8 cellular contexts compared by ENCODE assay signal in the genomic region with DNA sequence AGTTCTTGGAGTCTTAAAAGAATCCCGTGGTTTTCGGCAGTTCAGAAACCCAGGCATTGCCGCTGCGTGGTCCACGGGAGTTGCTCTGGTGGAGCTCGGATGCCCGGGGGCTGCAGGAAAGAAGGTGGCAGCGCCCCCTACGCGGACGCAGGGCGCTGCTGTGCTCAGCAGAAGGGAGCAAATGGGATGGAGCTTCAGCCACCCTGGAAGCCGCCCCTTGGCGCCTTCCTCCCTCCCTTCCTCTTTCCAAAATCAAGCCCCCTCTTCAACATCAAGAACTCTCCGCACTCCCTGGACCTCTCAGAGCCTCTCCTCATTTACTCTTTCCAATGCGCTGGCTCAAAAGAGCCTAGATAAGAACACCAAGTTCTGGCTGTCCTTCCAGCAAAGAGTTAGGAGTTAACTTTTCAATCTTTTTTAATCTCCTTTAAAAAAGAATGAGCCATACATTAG. TPM values are rescaled to one million over a fixed set of nuclear protein-coding genes. Genes with fewer than 3 reads are reported as not detected.
A peak's percentile ranks its signal among the peaks of the same experiment; 100 is the strongest.
DNase-seq lines count a peak whose midpoint lies in the region; ATAC-seq, FAIRE-seq and TF ChIP-seq lines count a peak whose summit lies in the region.

No MANE protein-coding gene starts in this region.

- H3K4me1 ChIP-seq in A549 (peaks cover 9% of the 10 kb centered on the region; the same call in 1 of the 3 replicates), HUES48 (ENCODE audit: control insufficient read depth, insufficient read depth, low read length) (peaks cover 8% of the 10 kb centered on the region; the same call in 1 of the 2 replicates), keratinocyte (ENCODE audit: control insufficient read depth, extremely low read depth, insufficient read depth, low read length) (peaks cover 2% of the 10 kb centered on the region)

- H3K27ac ChIP-seq in A549 (peak overlapping the region in 1 of 2 experiments; percentile 86; a peak in 2 of 6 replicates), HUES48 (ENCODE audit: low read depth, low read length) (no peak overlapping the region), keratinocyte (ENCODE audit: control insufficient read depth, insufficient read depth, low read length) (no peak overlapping the region)

- ATAC-seq in A549 = peak; percentile 76 to 91
- no peak for ATAC-seq in activated naive CD8-positive, alpha-beta T cell treated with anti-CD3 and anti-CD28 coated beads, Interleukin-2, amount 10 ng/mL, durations not matched to agents 7 days and 5 days (ENCODE audit: low read depth)
- peak; percentile 50 for ATAC-seq in stimulated activated naive CD8-positive, alpha-beta T cell treated with anti-CD3 and anti-CD28 coated beads, Interleukin-15, Interleukin-2, amounts not matched to agents 100 U/mL and 50 U/mL, for 24 hours
- ATAC-seq in GM21528 (IDR thresholded peaks at IDR 0.05; ENCODE audit: low FRiP score, unreplicated experiment) = no peak

- H4K20me1 ChIP-seq in keratinocyte (ENCODE audit: control insufficient read depth, extremely low read depth, insufficient read depth, low read length) = no peaks in the 10 kb centered on the region

- no peaks in the 10 kb centered on the region for H3K79me2 ChIP-seq in keratinocyte (ENCODE audit: control insufficient read depth, insufficient read depth, low read length)

- CTCF ChIA-PET in A549 (lab: Yijun Ruan, JAX) = interaction anchor here (0.6 to 2.7 kb wide), 19 partner anchors 8 to 476 kb away, joined by 3 to 32 read pairs (median 6); no protein-coding TSS in a partner anchor
- CTCF ChIA-PET in activated naive CD4-positive, alpha-beta T cell treated with anti-CD3 and anti-CD28 coated beads, Interleukin-2, amount 10 ng/mL, durations not matched to agents 7 days and 5 days (lab: Charles Lee) = no interaction called here

- H3K4me1 Mint-ChIP-seq in activated naive CD8-positive, alpha-beta T cell treated with anti-CD3 and anti-CD28 coated beads, Interleukin-2, amount 10 ng/mL, durations not matched to agents 7 days and 5 days = peaks cover 3% of the 10 kb centered on the region
- H3K4me1 Mint-ChIP-seq in activated naive CD4-positive, alpha-beta T cell treated with anti-CD3 and anti-CD28 coated beads, Interleukin-2, amount 10 ng/mL, durations not matched to agents 7 days and 5 days = peaks cover 5% of the 10 kb centered on the region

- H3K36me3 Mint-ChIP-seq in activated naive CD8-positive, alpha-beta T cell treated with anti-CD3 and anti-CD28 coated beads, Interleukin-2, amount 10 ng/mL, durations not matched to agents 7 days and 5 days = no peaks in the 10 kb centered on the region
- no peaks in the 10 kb centered on the region for H3K36me3 Mint-ChIP-seq in activated naive CD4-positive, alpha-beta T cell treated with anti-CD3 and anti-CD28 coated beads, Interleukin-2, amount 10 ng/mL, durations not matched to agents 7 days and 5 days

- TF ChIP-seq CTCF in A549 (IDR thresholded peaks at IDR 0.05) (peak; percentile 69), keratinocyte (optimal IDR thresholded peaks at IDR 0.05 in 1 of 3, IDR thresholded peaks at IDR 0.05 in 1 of 3, conservative IDR thresholded peaks at IDR 0.05 in 1 of 3; ENCODE audit: extremely low read depth in 1 of 3, insufficient read depth in 2 of 3, low read length in 3 of 3) (peak; percentile 25 to 67 (median 46))

- H3K4me3 ChIP-seq in A549 (peak overlapping the region; percentile 85), HUES48 (ENCODE audit: low read depth, low read length) (peak overlapping the region; percentile 69), keratinocyte (ENCODE audit: control insufficient read depth in 2 of 3, extremely low read depth in 1 of 3, insufficient read depth in 2 of 3, low read depth in 1 of 3, low read length in 3 of 3) (peak overlapping the region in 2 of 3 experiments; percentile 63 to 72)

- H3K9me3 Mint-ChIP-seq in activated naive CD8-positive, alpha-beta T cell treated with anti-CD3 and anti-CD28 coated beads, Interleukin-2, amount 10 ng/mL, durations not matched to agents 7 days and 5 days = no peaks in the 10 kb centered on the region
- H3K9me3 Mint-ChIP-seq in activated naive CD4-positive, alpha-beta T cell treated with anti-CD3 and anti-CD28 coated beads, Interleukin-2, amount 10 ng/mL, durations not matched to agents 7 days and 5 days = no peaks in the 10 kb centered on the region

- H3K27ac Mint-ChIP-seq in activated naive CD8-positive, alpha-beta T cell treated with anti-CD3 and anti-CD28 coated beads, Interleukin-2, amount 10 ng/mL, durations not matched to agents 7 days and 5 days = no peak overlapping the region
- H3K27ac Mint-ChIP-seq in activated naive CD4-positive, alpha-beta T cell treated with anti-CD3 and anti-CD28 coated beads, Interleukin-2, amount 10 ng/mL, durations not matched to agents 7 days and 5 days = no peak overlapping the region

- no peak for TF ChIP-seq EP300 in A549 (IDR thresholded peaks at IDR 0.05)

- dilution Hi-C loops in keratinocyte (cut with MboI; ENCODE audit: extremely low pct_ligation_motif_present, low sequenced_read_pairs) = no loop called here

- peak overlapping the region; percentile 50 for H3K4me3 Mint-ChIP-seq in activated naive CD8-positive, alpha-beta T cell treated with anti-CD3 and anti-CD28 coated beads, Interleukin-2, amount 10 ng/mL, durations not matched to agents 7 days and 5 days
- no peak overlapping the region for H3K4me3 Mint-ChIP-seq in activated naive CD4-positive, alpha-beta T cell treated with anti-CD3 and anti-CD28 coated beads, Interleukin-2, amount 10 ng/mL, durations not matched to agents 7 days and 5 days

- TF ChIP-seq POLR2A in A549 (IDR thresholded peaks at IDR 0.05; ENCODE audit: low read length) = no peak

- FAIRE-seq in A549 (lab: Jason Lieb, UNC) (no peak), keratinocyte (lab: Jason Lieb, UNC) (no peak)

- no peak overlapping the region for H3K9ac ChIP-seq in HUES48 (ENCODE audit: low read depth, low read length)
- no peak overlapping the region for H3K9ac ChIP-seq in keratinocyte (ENCODE audit: control insufficient read depth, extremely low read depth, insufficient read depth, low read length)

- H3K4me2 ChIP-seq in A549 (peak overlapping the region; percentile 100), keratinocyte (ENCODE audit: control insufficient read depth, extremely low read depth, insufficient read depth, low read depth, low read length) (peak overlapping the region; percentile 93)

- DNase-seq in A549 (ENCODE audit: low read depth in 1 of 2, low spot score in 1 of 2) = peak; percentile 31 to 47
- no peak for DNase-seq in activated naive CD8-positive, alpha-beta T cell treated with anti-CD3 and anti-CD28 coated beads, Interleukin-2, amount 10 ng/mL, durations not matched to agents 7 days and 5 days
- DNase-seq in keratinocyte (ENCODE audit: low read depth, low spot score) = no peak
- DNase-seq in stimulated activated naive CD8-positive, alpha-beta T cell treated with anti-CD3 and anti-CD28 coated beads, Interleukin-15, Interleukin-2, amounts not matched to agents 100 U/mL and 50 U/mL, for 24 hours = peak; percentile 10
- no peak for DNase-seq in activated naive CD4-positive, alpha-beta T cell treated with anti-CD3 and anti-CD28 coated beads, Interleukin-2, amount 10 ng/mL, durations not matched to agents 7 days and 5 days
- no peak for DNase-seq in amniotic stem cell (lab: John Stamatoyannopoulos, UW)

- H3K27me3 ChIP-seq in HUES48 (ENCODE audit: control insufficient read depth, insufficient read depth, low read length) = peaks cover 30% of the 10 kb centered on the region
- H3K27me3 ChIP-seq in keratinocyte (ENCODE audit: control insufficient read depth, extremely low read depth, insufficient read depth, low read length) = peaks cover 34% of the 10 kb centered on the region

- no peaks in the 10 kb centered on the region for H3K9me1 ChIP-seq in keratinocyte (ENCODE audit: control insufficient read depth, extremely low read depth, insufficient read depth, low read length)

- H3K36me3 ChIP-seq in HUES48 (ENCODE audit: control insufficient read depth, insufficient read depth, low read length) = no peaks in the 10 kb centered on the region
- H3K36me3 ChIP-seq in keratinocyte (ENCODE audit: control insufficient read depth in 2 of 2, extremely low read depth in 1 of 2, insufficient read depth in 2 of 2, low read length in 2 of 2) = no peaks in the 10 kb centered on the region

- peaks cover 76% of the 10 kb centered on the region for H3K27me3 Mint-ChIP-seq in activated naive CD8-positive, alpha-beta T cell treated with anti-CD3 and anti-CD28 coated beads, Interleukin-2, amount 10 ng/mL, durations not matched to agents 7 days and 5 days
- H3K27me3 Mint-ChIP-seq in activated naive CD4-positive, alpha-beta T cell treated with anti-CD3 and anti-CD28 coated beads, Interleukin-2, amount 10 ng/mL, durations not matched to agents 7 days and 5 days = peaks cover 53% of the 10 kb centered on the region

- POLR2A ChIA-PET in A549 (lab: Yijun Ruan, JAX) = no interaction called here
- POLR2A ChIA-PET in activated naive CD8-positive, alpha-beta T cell treated with anti-CD3 and anti-CD28 coated beads, Interleukin-2, amount 10 ng/mL, durations not matched to agents 7 days and 5 days (lab: Charles Lee) = no interaction called here

- 2% methylated on average over 16 of the region's 16 CpGs for WGBS in A549 (ENCODE audit: missing lambda C conversion rate)

- TF ChIP-seq RAD21 in A549 (conservative IDR thresholded peaks at IDR 0.05 in 1 of 2, IDR thresholded peaks at IDR 0.05 in 1 of 2) = peak; percentile 27 to 35; a peak in 1 of 5 replicates

- peak overlapping the region; percentile 91 for H2AFZ ChIP-seq in keratinocyte (ENCODE audit: control insufficient read depth, low read length)

- H3K9me3 ChIP-seq in A549 = no peaks in the 10 kb centered on the region
- H3K9me3 ChIP-seq in HUES48 (ENCODE audit: control insufficient read depth, insufficient read depth, low read length) = no peaks in the 10 kb centered on the region
- H3K9me3 ChIP-seq in keratinocyte (ENCODE audit: control insufficient read depth, low read depth, low read length) = no peaks in the 10 kb centered on the region

RNA-seq across cellular contexts. Expression of a gene that starts 0.9 kb away (rescaled TPM):
- polyA plus RNA-seq in A549 (2011; rRNA removed) = 1.4 and 1.8 TPM in 2 replicates
- 2.4 and 3.7 TPM in 2 replicates for polyA plus RNA-seq in A549 (2012; cell fraction: cytosol; rRNA removed)
- 11.7 and 11.9 TPM in 2 replicates for polyA plus RNA-seq in A549 (2012; cell fraction: nucleus; rRNA removed)
- 1.3 to 1.5 TPM (median 1.3 TPM) in 3 replicates for polyA plus RNA-seq in A549 (2017; fragmentation: RNase III; extraction: RNeasy Plus Mini Kit Qiagen cat#74134 plus additional on column Dnase treatment)
- polyA minus RNA-seq in A549 (2011; rRNA and poly(A)+ RNA removed) = 5.2 and 5.7 TPM in 2 replicates
- total RNA-seq in activated naive CD8-positive, alpha-beta T cell treated with anti-CD3 and anti-CD28 coated beads, Interleukin-2, amount 10 ng/mL, durations not matched to agents 7 days and 5 days = under 1 TPM; 0.43 to 0.44 TPM
- polyA plus RNA-seq in keratinocyte = 0.93 to 1.4 TPM (median 1.0 TPM) in 3 replicates
- polyA plus RNA-seq in keratinocyte (2011; ENCODE audit: low read depth) = not detected
- 0.57 and 0.60 TPM in 2 replicates for polyA plus RNA-seq in keratinocyte (2011; cell fraction: cytosol; rRNA removed)
- polyA plus RNA-seq in keratinocyte (2011; cell fraction: nucleus; rRNA removed) = 1.5 and 2.4 TPM in 2 replicates
- polyA plus RNA-seq in keratinocyte (2012; ENCODE audit: low replicate concordance) = 0.14 and 0.62 TPM in 2 replicates
- 1.9 to 5.4 TPM (median 2.0 TPM) in 3 replicates for polyA minus RNA-seq in keratinocyte
- polyA minus RNA-seq in keratinocyte (2011; cell fraction: cytosol; rRNA and poly(A)+ RNA removed) = 1.3 TPM
- 1.9 and 4.3 TPM in 2 replicates for polyA minus RNA-seq in keratinocyte (2011; cell fraction: nucleus; rRNA and poly(A)+ RNA removed)

Comparison
In these comparisons a context has a peak if more than half of its experiments do, and no peak if none do; other contexts are left out.
1. ATAC-seq: peak in A549 (2 of 2) and stimulated activated naive CD8-positive, alpha-beta T cell treated with anti-CD3 and anti-CD28 coated beads, Interleukin-15, Interleukin-2, amounts not matched to agents 100 U/mL and 50 U/mL, for 24 hours (single experiment); none in activated naive CD8-positive, alpha-beta T cell treated with anti-CD3 and anti-CD28 coated beads, Interleukin-2, amount 10 ng/mL, durations not matched to agents 7 days and 5 days (single experiment) and GM21528 (single experiment).
2. DNase-seq: peak in A549 (2 of 2) and stimulated activated naive CD8-positive, alpha-beta T cell treated with anti-CD3 and anti-CD28 coated beads, Interleukin-15, Interleukin-2, amounts not matched to agents 100 U/mL and 50 U/mL, for 24 hours (single experiment); none in activated naive CD8-positive, alpha-beta T cell treated with anti-CD3 and anti-CD28 coated beads, Interleukin-2, amount 10 ng/mL, durations not matched to agents 7 days and 5 days (single experiment), keratinocyte (single experiment), activated naive CD4-positive, alpha-beta T cell treated with anti-CD3 and anti-CD28 coated beads, Interleukin-2, amount 10 ng/mL, durations not matched to agents 7 days and 5 days (single experiment) and amniotic stem cell (single experiment).
3. Peak in every context shown above with its lines, with median percentiles within 50 percentile points of each other: H3K4me3 ChIP-seq.